In the genomic region with DNA sequence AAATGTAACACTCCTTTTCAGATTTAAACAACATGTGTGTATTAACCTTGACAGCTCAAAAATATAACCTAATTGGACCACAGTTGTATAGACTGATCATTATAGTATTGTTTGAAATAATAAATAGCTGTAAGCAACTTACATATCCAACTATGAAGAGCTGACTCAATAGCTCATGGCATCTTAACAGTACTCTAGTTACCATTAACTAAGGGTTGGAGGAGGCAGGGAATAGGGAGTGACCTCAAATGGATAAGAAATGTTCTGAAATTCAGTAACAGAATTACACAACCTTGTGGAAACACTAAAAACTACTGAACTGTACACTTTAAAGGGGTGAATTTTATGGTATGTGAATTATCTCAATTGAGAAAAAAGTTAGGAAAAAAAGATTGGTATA, we compare ENCODE assay signal across 12 cellular contexts.
"Had no signal": no experiment of that assay in that cellular context is flagged by ENCODE, and none has a peak within 500 bp of the region (broad histone marks: within the 10 kb centered on the region; RNA-seq: fewer than 3 reads in every experiment).

No MANE protein-coding gene starts in this region.

- H3K4me3 ChIP-seq: breast epithelium, upper lobe of left lung had no signal

- DNase-seq: activated CD4-positive, alpha-beta memory T cell treated with anti-CD3 and anti-CD28 coated beads for 36 hours; activated gamma-delta T cell; activated T-cell treated with anti-CD3 and anti-CD28 coated beads, Interleukin-2, amount 50 U/mL, for 48 hours; aorta; glutamatergic neuron; immature natural killer cell; mesenchymal stem cell; retina; small intestine; upper lobe of left lung had no signal

- ATAC-seq: stimulated activated effector memory CD8-positive, alpha-beta T cell treated with anti-CD3 and anti-CD28 coated beads, Interleukin-12 subunit alpha, Interleukin-12 subunit beta, amount 100 ng/mL, for 72 hours had no signal

- H3K9me3 ChIP-seq: breast epithelium, upper lobe of left lung had no signal

- H3K27me3 ChIP-seq: breast epithelium, upper lobe of left lung had no signal

- H3K27ac ChIP-seq: breast epithelium had no signal

- H3K36me3 ChIP-seq: breast epithelium, upper lobe of left lung had no signal

- H3K4me1 ChIP-seq: breast epithelium had no signal
